In the genomic region with DNA sequence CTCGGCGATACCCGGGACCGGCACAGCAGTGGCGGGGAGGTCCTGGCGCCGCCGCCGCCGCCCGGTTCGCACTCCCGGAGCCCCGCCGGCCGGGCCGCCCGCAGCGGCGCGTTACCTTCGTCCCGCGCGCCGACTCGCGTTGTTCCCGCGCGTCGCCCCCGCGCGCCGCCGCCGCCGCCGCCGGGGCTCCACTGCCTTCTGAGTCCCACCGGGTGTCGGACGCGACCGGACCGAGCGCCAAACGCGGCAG, we compare ENCODE assay signal across 1 cellular context.
TF ChIP-seq lines count a peak whose summit lies in the region.

A gene (minus strand): TSS at position 243 of the 250 bp plus-strand sequence. CDS start 36,993 bp downstream, outside the sequence.

TF ChIP-seq in H1, 55 proteins besides CTCF, POLR2A, EP300 and RAD21:
- TF ChIP-seq PHF8 (conservative IDR thresholded peaks at IDR 0.05; ENCODE audit: low read depth, low read length) (peak; percentile 54; the same call in 1 of the 2 replicates), TAF1 (IDR thresholded peaks at IDR 0.05; ENCODE audit: low read depth, low read length) (peak; percentile 85), RXRA (IDR thresholded peaks at IDR 0.05; ENCODE audit: insufficient read depth, low read depth, low read length) (no peak), BACH1 (IDR thresholded peaks at IDR 0.05; ENCODE audit: low read length) (no peak), RNF2 (IDR thresholded peaks at IDR 0.05; ENCODE audit: borderline replicate concordance, low read depth, low read length, missing control alignments, poor library complexity, severe bottlenecking) (no peak), EZH2 (IDR thresholded peaks at IDR 0.05; ENCODE audit: low read depth, low read length, severe bottlenecking) (no peak), SIN3A (conservative IDR thresholded peaks at IDR 0.05 in 1 of 2, IDR thresholded peaks at IDR 0.05 in 1 of 2; ENCODE audit: low read depth in 1 of 2, low read length in 2 of 2) (no peak), POLR2AphosphoS5 (IDR thresholded peaks at IDR 0.05; ENCODE audit: low read depth, low read length) (peak; percentile 76; the same call in 1 of the 2 replicates), BCL11A (IDR thresholded peaks at IDR 0.05; ENCODE audit: low read depth in 2 of 2, low read length in 2 of 2) (no peak), YY1 (IDR thresholded peaks at IDR 0.05; ENCODE audit: low read depth, low read length) (no peak), NANOG (IDR thresholded peaks at IDR 0.05; ENCODE audit: insufficient read depth, low read depth, low read length, poor library complexity, severe bottlenecking) (no peak)
